ENCODE assay signal across 1 cellular context in the genomic region with DNA sequence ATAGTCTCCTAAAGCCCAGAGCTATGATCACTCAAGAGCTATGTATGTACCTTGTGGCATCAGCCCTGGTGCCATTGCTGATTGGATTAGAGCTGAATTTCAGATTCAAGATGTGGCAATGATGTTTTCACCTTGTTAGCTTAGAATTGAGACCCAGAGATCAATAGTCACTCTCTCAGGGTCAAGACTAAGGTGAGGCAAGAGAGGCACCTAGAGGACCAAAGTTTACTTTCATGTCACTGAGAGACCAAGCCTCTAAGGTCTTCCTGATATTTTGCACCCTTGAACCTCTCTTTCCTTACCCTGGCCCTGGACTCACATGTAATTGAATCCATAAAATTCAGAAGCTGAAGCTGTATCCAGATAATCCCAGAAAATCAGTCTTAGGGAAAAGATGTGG.
TF ChIP-seq lines count a peak whose summit lies in the region.

No MANE protein-coding gene starts in this region.

TF ChIP-seq in HepG2, 621 proteins besides CTCF, POLR2A, EP300 and RAD21:
- peak; percentile 32; the same call in 1 of the 2 replicates for TF ChIP-seq HNF4A (CRISPR knock-in tag; IDR thresholded peaks at IDR 0.05)
- TF ChIP-seq ZNF383 (CRISPR knock-in tag; IDR thresholded peaks at IDR 0.05; ENCODE audit: borderline replicate concordance) = no peak
- no peak for TF ChIP-seq KLF9 (CRISPR knock-in tag; IDR thresholded peaks at IDR 0.05; ENCODE audit: low read depth)
- TF ChIP-seq ZNF12 (CRISPR knock-in tag; IDR thresholded peaks at IDR 0.05) = no peak
- no peak for TF ChIP-seq ZBTB42 (CRISPR knock-in tag; IDR thresholded peaks at IDR 0.05)
- TF ChIP-seq ZNF292 (CRISPR knock-in tag; IDR thresholded peaks at IDR 0.05; ENCODE audit: borderline replicate concordance, low read depth) = no peak
- TF ChIP-seq ZNF878 (CRISPR knock-in tag; IDR thresholded peaks at IDR 0.05) = no peak
- TF ChIP-seq NFYC (CRISPR knock-in tag; IDR thresholded peaks at IDR 0.05) = no peak
- TF ChIP-seq, protein P1, sequence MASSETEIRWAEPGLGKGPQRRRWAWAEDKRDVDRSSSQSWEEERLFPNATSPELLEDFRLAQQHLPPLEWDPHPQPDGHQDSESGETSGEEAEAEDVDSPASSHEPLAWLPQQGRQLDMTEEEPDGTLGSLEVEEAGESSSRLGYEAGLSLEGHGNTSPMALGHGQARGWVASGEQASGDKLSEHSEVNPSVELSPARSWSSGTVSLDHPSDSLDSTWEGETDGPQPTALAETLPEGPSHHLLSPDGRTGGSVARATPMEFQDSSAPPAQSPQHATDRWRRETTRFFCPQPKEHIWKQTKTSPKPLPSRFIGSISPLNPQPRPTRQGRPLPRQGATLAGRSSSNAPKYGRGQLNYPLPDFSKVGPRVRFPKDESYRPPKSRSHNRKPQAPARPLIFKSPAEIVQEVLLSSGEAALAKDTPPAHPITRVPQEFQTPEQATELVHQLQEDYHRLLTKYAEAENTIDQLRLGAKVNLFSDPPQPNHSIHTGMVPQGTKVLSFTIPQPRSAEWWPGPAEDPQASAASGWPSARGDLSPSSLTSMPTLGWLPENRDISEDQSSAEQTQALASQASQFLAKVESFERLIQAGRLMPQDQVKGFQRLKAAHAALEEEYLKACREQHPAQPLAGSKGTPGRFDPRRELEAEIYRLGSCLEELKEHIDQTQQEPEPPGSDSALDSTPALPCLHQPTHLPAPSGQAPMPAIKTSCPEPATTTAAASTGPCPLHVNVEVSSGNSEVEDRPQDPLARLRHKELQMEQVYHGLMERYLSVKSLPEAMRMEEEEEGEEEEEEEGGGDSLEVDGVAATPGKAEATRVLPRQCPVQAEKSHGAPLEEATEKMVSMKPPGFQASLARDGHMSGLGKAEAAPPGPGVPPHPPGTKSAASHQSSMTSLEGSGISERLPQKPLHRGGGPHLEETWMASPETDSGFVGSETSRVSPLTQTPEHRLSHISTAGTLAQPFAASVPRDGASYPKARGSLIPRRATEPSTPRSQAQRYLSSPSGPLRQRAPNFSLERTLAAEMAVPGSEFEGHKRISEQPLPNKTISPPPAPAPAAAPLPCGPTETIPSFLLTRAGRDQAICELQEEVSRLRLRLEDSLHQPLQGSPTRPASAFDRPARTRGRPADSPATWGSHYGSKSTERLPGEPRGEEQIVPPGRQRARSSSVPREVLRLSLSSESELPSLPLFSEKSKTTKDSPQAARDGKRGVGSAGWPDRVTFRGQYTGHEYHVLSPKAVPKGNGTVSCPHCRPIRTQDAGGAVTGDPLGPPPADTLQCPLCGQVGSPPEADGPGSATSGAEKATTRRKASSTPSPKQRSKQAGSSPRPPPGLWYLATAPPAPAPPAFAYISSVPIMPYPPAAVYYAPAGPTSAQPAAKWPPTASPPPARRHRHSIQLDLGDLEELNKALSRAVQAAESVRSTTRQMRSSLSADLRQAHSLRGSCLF (CRISPR knock-in tag; IDR thresholded peaks at IDR 0.05; ENCODE audit: borderline replicate concordance) = no peak
- peak; percentile 6; the same call in 1 of the 2 replicates for TF ChIP-seq STAG1 (CRISPR knock-in tag; IDR thresholded peaks at IDR 0.05)
- TF ChIP-seq, protein P2, sequence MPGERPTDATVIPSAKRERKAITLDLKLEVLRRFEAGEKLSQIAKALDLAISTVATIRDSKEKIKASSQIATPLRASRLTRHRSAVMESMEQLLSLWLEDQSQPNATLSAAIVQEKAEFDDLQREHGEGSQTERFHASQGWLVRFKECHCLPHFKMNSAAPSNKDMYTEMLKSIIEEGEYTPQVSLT (CRISPR knock-in tag; IDR thresholded peaks at IDR 0.05; ENCODE audit: borderline replicate concordance, low read depth) = no peak
- no peak for TF ChIP-seq MED13 (CRISPR knock-in tag; IDR thresholded peaks at IDR 0.05)
- TF ChIP-seq, protein P3, sequence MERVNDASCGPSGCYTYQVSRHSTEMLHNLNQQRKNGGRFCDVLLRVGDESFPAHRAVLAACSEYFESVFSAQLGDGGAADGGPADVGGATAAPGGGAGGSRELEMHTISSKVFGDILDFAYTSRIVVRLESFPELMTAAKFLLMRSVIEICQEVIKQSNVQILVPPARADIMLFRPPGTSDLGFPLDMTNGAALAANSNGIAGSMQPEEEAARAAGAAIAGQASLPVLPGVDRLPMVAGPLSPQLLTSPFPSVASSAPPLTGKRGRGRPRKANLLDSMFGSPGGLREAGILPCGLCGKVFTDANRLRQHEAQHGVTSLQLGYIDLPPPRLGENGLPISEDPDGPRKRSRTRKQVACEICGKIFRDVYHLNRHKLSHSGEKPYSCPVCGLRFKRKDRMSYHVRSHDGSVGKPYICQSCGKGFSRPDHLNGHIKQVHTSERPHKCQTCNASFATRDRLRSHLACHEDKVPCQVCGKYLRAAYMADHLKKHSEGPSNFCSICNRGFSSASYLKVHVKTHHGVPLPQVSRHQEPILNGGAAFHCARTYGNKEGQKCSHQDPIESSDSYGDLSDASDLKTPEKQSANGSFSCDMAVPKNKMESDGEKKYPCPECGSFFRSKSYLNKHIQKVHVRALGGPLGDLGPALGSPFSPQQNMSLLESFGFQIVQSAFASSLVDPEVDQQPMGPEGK (CRISPR knock-in tag; IDR thresholded peaks at IDR 0.05) = no peak
- TF ChIP-seq ONECUT2 (CRISPR knock-in tag; IDR thresholded peaks at IDR 0.05) = no peak
- no peak for TF ChIP-seq U2AF2 (IDR thresholded peaks at IDR 0.05; ENCODE audit: low read depth, low read length)
- no peak for TF ChIP-seq PCBP2 (optimal IDR thresholded peaks at IDR 0.05; ENCODE audit: low read depth, low read length, poor library complexity, severe bottlenecking)
- no peak for TF ChIP-seq CREM (IDR thresholded peaks at IDR 0.05)
- TF ChIP-seq CREM (CRISPR knock-in tag; IDR thresholded peaks at IDR 0.05) = no peak
- TF ChIP-seq TCF7L2 (IDR thresholded peaks at IDR 0.05; ENCODE audit: low read depth, low read length) = no peak
